ENCODE assay signal across 8 cellular contexts in genomic region chr3:8324727-8325126, GRCh38.
DNase-seq lines count a peak whose midpoint lies in the region; ATAC-seq and TF ChIP-seq lines count a peak whose summit lies in the region.

No MANE protein-coding gene starts in this region.

- peaks cover 11% of the 10 kb centered on the region for H3K27me3 Mint-ChIP-seq in T-helper 2 cell treated with Interferon-gamma antibody and Interleukin-4, amounts not matched to agents 5 μg/mL and 100 μg/mL, for 36 hours (ENCODE audit: low read depth)
- H3K27me3 Mint-ChIP-seq in stimulated activated naive CD8-positive, alpha-beta T cell treated with anti-CD3 and anti-CD28 coated beads, Interleukin-15, amount 100 ng/mL, for 72 hours = no peaks in the 10 kb centered on the region

- H3K27me3 ChIP-seq in liver (ENCODE audit: control insufficient read depth in 4 of 4, insufficient read depth in 4 of 4, low read length in 3 of 4) = no peaks in the 10 kb centered on the region

- H3K9me3 ChIP-seq in liver (ENCODE audit: control insufficient read depth in 4 of 4, low read length in 3 of 4) = no peaks in the 10 kb centered on the region

- no peaks in the 10 kb centered on the region for H3K9me3 Mint-ChIP-seq in T-helper 2 cell treated with Interferon-gamma antibody and Interleukin-4, amounts not matched to agents 5 μg/mL and 100 μg/mL, for 36 hours
- no peaks in the 10 kb centered on the region for H3K9me3 Mint-ChIP-seq in stimulated activated naive CD8-positive, alpha-beta T cell treated with anti-CD3 and anti-CD28 coated beads, Interleukin-15, amount 100 ng/mL, for 72 hours

- peak; percentile 35 for TF ChIP-seq CTCF in liver (IDR thresholded peaks at IDR 0.05; ENCODE audit: low read depth, low read length, missing input control)

- 85% methylated on average over 3 of the region's 3 CpGs for WGBS in liver

- no peaks in the 10 kb centered on the region for H3K4me1 Mint-ChIP-seq in T-helper 2 cell treated with Interferon-gamma antibody and Interleukin-4, amounts not matched to agents 5 μg/mL and 100 μg/mL, for 36 hours (ENCODE audit: low read depth)
- H3K4me1 Mint-ChIP-seq in stimulated activated naive CD8-positive, alpha-beta T cell treated with anti-CD3 and anti-CD28 coated beads, Interleukin-15, amount 100 ng/mL, for 72 hours = peaks cover 12% of the 10 kb centered on the region

- no peak overlapping the region for H3K27ac ChIP-seq in liver (ENCODE audit: low read depth in 1 of 2, low read length in 2 of 2)

- H3K4me1 ChIP-seq in liver (ENCODE audit: control insufficient read depth in 4 of 4, insufficient read depth in 4 of 4, low read length in 3 of 4) = no peaks in the 10 kb centered on the region

- ATAC-seq in GM18502 (IDR thresholded peaks at IDR 0.05; ENCODE audit: poor library complexity, unreplicated experiment) (peak; percentile 95), HG03342 (IDR thresholded peaks at IDR 0.05; ENCODE audit: unreplicated experiment) (peak; percentile 91)
- ATAC-seq in stimulated activated naive CD8-positive, alpha-beta T cell treated with anti-CD3 and anti-CD28 coated beads, Interleukin-15, amount 100 ng/mL, for 72 hours = peak; percentile 80

- H3K36me3 ChIP-seq in liver (ENCODE audit: control insufficient read depth in 4 of 4, insufficient read depth in 3 of 4, low read depth in 1 of 4, low read length in 3 of 4) = no peaks in the 10 kb centered on the region

- no peaks in the 10 kb centered on the region for H3K36me3 Mint-ChIP-seq in T-helper 2 cell treated with Interferon-gamma antibody and Interleukin-4, amounts not matched to agents 5 μg/mL and 100 μg/mL, for 36 hours (ENCODE audit: low read depth)

- in situ Hi-C loops in T47D (cut with HindIII; ENCODE audit: low pct_unique_long_range_greater_than_20kb, low sequenced_read_pairs) = no loop called here

- TF ChIP-seq RAD21 in liver (IDR thresholded peaks at IDR 0.05) = peak; percentile 44 to 66

- DNase-seq in A172 (ENCODE audit: low spot score) = peak; percentile 26
- peak; percentile 7 for DNase-seq in T-helper 2 cell treated with Interferon-gamma antibody and Interleukin-4, amounts not matched to agents 5 μg/mL and 100 μg/mL, for 36 hours (ENCODE audit: low spot score)
- DNase-seq in T47D (ENCODE audit: low read depth in 1 of 2, low spot score in 1 of 2) = peak; percentile 69 to 70
- peak; percentile 5 to 32 for DNase-seq in stimulated activated naive CD8-positive, alpha-beta T cell treated with anti-CD3 and anti-CD28 coated beads, Interleukin-15, amount 100 ng/mL, for 72 hours
- no peak for DNase-seq in NCI-H146 treated with DMSO at 0.1 percent for 48 hours (lab: John Stamatoyannopoulos, UW; ENCODE audit: unreplicated experiment)

- H3K9ac ChIP-seq in liver (ENCODE audit: low read depth in 1 of 2, low read length in 2 of 2) = no peak overlapping the region

- H3K4me3 ChIP-seq in liver (ENCODE audit: low read depth in 1 of 3, low read length in 3 of 3) = no peak overlapping the region

- no peak overlapping the region for H3K27ac Mint-ChIP-seq in T-helper 2 cell treated with Interferon-gamma antibody and Interleukin-4, amounts not matched to agents 5 μg/mL and 100 μg/mL, for 36 hours
- H3K27ac Mint-ChIP-seq in stimulated activated naive CD8-positive, alpha-beta T cell treated with anti-CD3 and anti-CD28 coated beads, Interleukin-15, amount 100 ng/mL, for 72 hours = peak overlapping the region in 1 of 2 donors; percentile 63

- H3K4me3 Mint-ChIP-seq in T-helper 2 cell treated with Interferon-gamma antibody and Interleukin-4, amounts not matched to agents 5 μg/mL and 100 μg/mL, for 36 hours = no peak overlapping the region
- no peak overlapping the region for H3K4me3 Mint-ChIP-seq in stimulated activated naive CD8-positive, alpha-beta T cell treated with anti-CD3 and anti-CD28 coated beads, Interleukin-15, amount 100 ng/mL, for 72 hours

TF ChIP-seq in liver, 16 proteins besides CTCF, POLR2A, EP300 and RAD21:
- TF ChIP-seq REST (IDR thresholded peaks at IDR 0.05) = no peak
- TF ChIP-seq FOXA1 (IDR thresholded peaks at IDR 0.05) = no peak
- TF ChIP-seq RXRA (IDR thresholded peaks at IDR 0.05) = no peak
- no peak for TF ChIP-seq SP1 (IDR thresholded peaks at IDR 0.05)
- TF ChIP-seq YY1 (IDR thresholded peaks at IDR 0.05) = no peak
